Comparison of ENCODE assay signal across 8 cellular contexts in the genomic region with DNA sequence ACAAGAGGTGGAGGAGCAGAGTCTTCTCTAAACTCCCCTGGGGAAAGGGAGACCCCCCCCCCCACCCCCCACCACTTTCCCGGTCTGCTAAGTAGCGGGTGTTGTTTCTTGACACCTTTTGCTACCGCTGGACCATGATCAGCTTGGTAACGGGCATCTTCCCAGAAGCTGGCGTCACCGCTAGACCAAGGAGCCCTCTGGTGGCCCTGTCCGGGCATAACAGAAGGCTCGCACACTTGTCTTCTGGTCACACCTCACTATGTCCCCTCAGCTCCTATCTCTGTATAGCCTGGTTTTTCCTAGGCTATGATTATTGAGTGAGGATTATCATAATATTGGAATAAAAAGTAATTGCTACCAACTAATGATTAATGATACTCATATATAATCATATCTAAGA. TPM values are rescaled to one million over a fixed set of nuclear protein-coding genes. Genes with fewer than 3 reads are reported as not detected.
DNase-seq lines count a peak whose midpoint lies in the region; ATAC-seq and TF ChIP-seq lines count a peak whose summit lies in the region.
"Not testable (repeated sequence)": the region's sequence is repeated elsewhere in the genome, so short reads cannot be mapped to it uniquely, and the experiment has no call there.

No MANE protein-coding gene starts in this region.

- CTCF ChIA-PET in activated naive CD4-positive, alpha-beta T cell treated with anti-CD3 and anti-CD28 coated beads, Interleukin-2, amount 10 ng/mL, durations not matched to agents 7 days and 5 days (lab: Charles Lee): interaction anchor here (0.7 kb wide), 1 partner anchor 687 kb away, joined by 3 read pairs; no protein-coding TSS in a partner anchor

- not testable (repeated sequence) for H3K36me3 ChIP-seq in mesendoderm (ENCODE audit: control insufficient read depth, insufficient read depth, low read length); tibial artery

- H3K27me3 Mint-ChIP-seq in activated naive CD4-positive, alpha-beta T cell treated with anti-CD3 and anti-CD28 coated beads, Interleukin-2, amount 10 ng/mL, durations not matched to agents 7 days and 5 days: not testable (repeated sequence)

- not testable (repeated sequence) for H3K4me3 Mint-ChIP-seq in activated naive CD4-positive, alpha-beta T cell treated with anti-CD3 and anti-CD28 coated beads, Interleukin-2, amount 10 ng/mL, durations not matched to agents 7 days and 5 days

- not testable (repeated sequence) for H3K9ac ChIP-seq in mesendoderm (ENCODE audit: low read length)

- not testable (repeated sequence) for H3K56ac ChIP-seq in mesendoderm (ENCODE audit: low read length)

- not testable (repeated sequence) for H3K27ac Mint-ChIP-seq in activated naive CD4-positive, alpha-beta T cell treated with anti-CD3 and anti-CD28 coated beads, Interleukin-2, amount 10 ng/mL, durations not matched to agents 7 days and 5 days

- peak; percentile 43 for TF ChIP-seq CTCF in foreskin keratinocyte (conservative IDR thresholded peaks at IDR 0.05)
- peak; percentile 35 to 40 for TF ChIP-seq CTCF in tibial artery (IDR thresholded peaks at IDR 0.05)

- H2AK5ac ChIP-seq in mesendoderm (ENCODE audit: low read length): not testable (repeated sequence)

- not testable (repeated sequence) for H3K4me2 ChIP-seq in mesendoderm (ENCODE audit: low read length)

- ATAC-seq in foreskin keratinocyte: not testable (repeated sequence)

- H3K23ac ChIP-seq in mesendoderm (ENCODE audit: low read length): not testable (repeated sequence)

- H3K4me3 ChIP-seq in mesendoderm (ENCODE audit: low read length); tibial artery: not testable (repeated sequence)

- not testable (repeated sequence) for H3K9me3 ChIP-seq in tibial artery

- not testable (repeated sequence) for H3K4me1 ChIP-seq in foreskin keratinocyte; mesendoderm (ENCODE audit: control insufficient read depth, low read depth, low read length); tibial artery

- intact Hi-C loops in tibial artery (cut with DNase I; ENCODE audit: low total_unique reads): not testable (repeated sequence)

- not testable (repeated sequence) for H2BK15ac ChIP-seq in mesendoderm (replicated peaks; ENCODE audit: low read depth)

- not testable (repeated sequence) for H3K18ac ChIP-seq in mesendoderm (ENCODE audit: low read length)

- not testable (repeated sequence) for H3K79me2 ChIP-seq in mesendoderm (ENCODE audit: control insufficient read depth, insufficient read depth, low read length)

- H3K36me3 Mint-ChIP-seq in activated naive CD4-positive, alpha-beta T cell treated with anti-CD3 and anti-CD28 coated beads, Interleukin-2, amount 10 ng/mL, durations not matched to agents 7 days and 5 days: not testable (repeated sequence)

- not testable (repeated sequence) for H4K5ac ChIP-seq in mesendoderm (ENCODE audit: low read length)

- not testable (repeated sequence) for H4K8ac ChIP-seq in mesendoderm (ENCODE audit: low read depth, low read length)

- not testable (repeated sequence) for H2BK120ac ChIP-seq in mesendoderm (ENCODE audit: low read depth, low read length)

- H3K27me3 ChIP-seq in foreskin keratinocyte; mesendoderm (ENCODE audit: insufficient read depth, low read length, poor library complexity); tibial artery: not testable (repeated sequence)

- not testable (repeated sequence) for H3K79me1 ChIP-seq in mesendoderm (ENCODE audit: low read length)

- H3K27ac ChIP-seq in foreskin keratinocyte; mesendoderm (ENCODE audit: low read depth, low read length); tibial artery: not testable (repeated sequence)

- H2BK5ac ChIP-seq in mesendoderm (ENCODE audit: low read length): not testable (repeated sequence)

- H3K9me3 Mint-ChIP-seq in activated naive CD4-positive, alpha-beta T cell treated with anti-CD3 and anti-CD28 coated beads, Interleukin-2, amount 10 ng/mL, durations not matched to agents 7 days and 5 days: peaks cover 28% of the 10 kb centered on the region

- H3K4me1 Mint-ChIP-seq in activated naive CD4-positive, alpha-beta T cell treated with anti-CD3 and anti-CD28 coated beads, Interleukin-2, amount 10 ng/mL, durations not matched to agents 7 days and 5 days: not testable (repeated sequence)

- H3K4ac ChIP-seq in mesendoderm (ENCODE audit: low read depth, low read length): not testable (repeated sequence)

- WGBS in mesendoderm (ENCODE audit: extremely low coverage, insufficient coverage, low lambda C conversion rate): no CpG with 5 or more reads among the region's 8 CpGs

- DNase-seq in DMS53 (lab: John Stamatoyannopoulos, UW): peak; percentile 13
- peak; percentile 11 for DNase-seq in NCI-H748 (lab: John Stamatoyannopoulos, UW; ENCODE audit: unreplicated experiment)
- peak; percentile 8 for DNase-seq in activated CD4-positive, alpha-beta T cell treated with anti-CD3 and anti-CD28 coated beads, Interleukin-2, amount 50 U/mL, for 1 hour
- peak; percentile 37 for DNase-seq in activated naive CD4-positive, alpha-beta T cell treated with anti-CD3 and anti-CD28 coated beads, Interleukin-2, amount 10 ng/mL, durations not matched to agents 7 days and 5 days
- DNase-seq in foreskin keratinocyte: not testable (repeated sequence)
- DNase-seq in mesendoderm: peak; percentile 3
- peak; percentile 46 for DNase-seq in stimulated activated CD4-positive, alpha-beta T cell treated with anti-CD3 and anti-CD28 coated beads, Interleukin-15, amount 100 ng/mL, for 24 hours
- peak in 1 of 2 donors; percentile 33 for DNase-seq in tibial artery

RNA-seq across cellular contexts. Expression of a gene that starts 54.1 kb away (rescaled TPM):
- total RNA-seq in foreskin keratinocyte: 6.2 and 6.7 TPM in 2 replicates
- polyA plus RNA-seq in foreskin keratinocyte: 1.5 and 1.9 TPM in 2 replicates
- 21.4 TPM for polyA plus RNA-seq in mesendoderm (2013, experiment 1 of 2)
- polyA plus RNA-seq in mesendoderm (2013, experiment 2 of 2): 19.8 TPM
